ENCODE assay signal across 20 cellular contexts in the genomic region with DNA sequence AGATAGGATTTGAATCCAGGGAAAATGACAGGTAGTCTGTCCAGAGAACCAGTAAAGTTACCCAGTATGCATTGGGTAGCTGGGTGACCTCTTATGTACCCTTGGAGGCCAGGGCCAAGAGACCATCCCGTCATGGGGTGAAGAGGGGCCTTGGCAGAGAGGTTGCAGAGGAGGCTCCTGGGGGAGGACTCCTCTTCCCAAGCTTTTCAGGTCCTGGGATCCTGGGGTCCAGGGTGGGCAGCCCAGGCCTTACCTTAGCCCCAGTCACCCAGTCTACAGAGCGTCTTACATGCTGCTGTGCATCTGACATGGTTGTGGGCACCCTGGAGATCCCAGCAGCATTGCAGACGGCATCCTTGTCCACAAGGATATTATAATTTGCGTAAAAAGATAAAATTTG. TPM values are rescaled to one million over a fixed set of nuclear protein-coding genes. Genes with fewer than 3 reads are reported as not detected.
DNase-seq lines count a peak whose midpoint lies in the region; ATAC-seq, FAIRE-seq and TF ChIP-seq lines count a peak whose summit lies in the region.
"Had no signal": no experiment of that assay in that cellular context is flagged by ENCODE, and none has a peak within 500 bp of the region (broad histone marks: within the 10 kb centered on the region; RNA-seq: fewer than 3 reads in every experiment).

No MANE protein-coding gene starts in this region.

- H3K27me3 Mint-ChIP-seq in activated CD4-positive, alpha-beta T cell treated with anti-CD3 and anti-CD28 coated beads, Interleukin-2, amount 10 ng/mL, durations not matched to agents 24 days and 14 days = no peaks in the 10 kb centered on the region

- H2AK5ac ChIP-seq in mesenchymal stem cell (ENCODE audit: low read length, severe bottlenecking) = no peak overlapping the region

- H3K36me3 ChIP-seq in KMS-11 (ENCODE audit: insufficient read depth) (no peaks in the 10 kb centered on the region), GM12878 (ENCODE audit: control insufficient read depth in 2 of 2, insufficient read depth in 2 of 2, low read length in 1 of 2) (peaks cover 0 to 10% of the 10 kb centered on the region in 2 experiments; a peak in 3 of 4 replicates), mesenchymal stem cell (ENCODE audit: control insufficient read depth in 1 of 2, insufficient read depth in 2 of 2, low read depth in 1 of 2, low read length in 2 of 2) (peaks cover 26 to 43% of the 10 kb centered on the region in 2 experiments)
- H3K36me3 ChIP-seq: uterus had no signal

- in situ Hi-C loops in GM12878 (cut with MboI) = no loop called here

- no peak overlapping the region for H3K23ac ChIP-seq in mesenchymal stem cell (ENCODE audit: low read length in 2 of 2)

- no peak overlapping the region for H2BK15ac ChIP-seq in mesenchymal stem cell (ENCODE audit: low read depth, poor library complexity, severe bottlenecking)

- BruUV-seq in GM12878 (replicated peaks; lab: Mats Ljungman, UMichigan) = TSS peak; percentile 32

- H3K9me3 ChIP-seq in GM12878 (replicated peaks; ENCODE audit: control insufficient read depth, insufficient read depth, low read length) (no peaks in the 10 kb centered on the region), mesenchymal stem cell (ENCODE audit: control insufficient read depth, low read length) (no peaks in the 10 kb centered on the region)
- H3K9me3 ChIP-seq: stomach, uterus had no signal

- H3K9ac ChIP-seq in KMS-11 (peak overlapping the region; percentile 0; the same call in 1 of the 2 replicates), GM12878 (ENCODE audit: control insufficient read depth, insufficient read depth, low read length) (peak overlapping the region; percentile 45), mesenchymal stem cell (ENCODE audit: low read length) (no peak overlapping the region)
- H3K9ac ChIP-seq: neural progenitor cell had no signal

- H4K20me1 ChIP-seq in KMS-11 (ENCODE audit: insufficient read depth) (no peaks in the 10 kb centered on the region), GM12878 (ENCODE audit: control insufficient read depth, insufficient read depth) (no peaks in the 10 kb centered on the region)

- POLR2A ChIA-PET in GM12878 (lab: Charles Lee) = interaction anchor here (0.8 to 4.9 kb wide), 7 partner anchors 14 to 132 kb away, joined by 3 to 84 read pairs (median 12); partner anchors contain the start of genes PMF1, SEMA4A and SMG5

- WGBS in GM12878 (ENCODE audit: insufficient coverage, insufficient replicate concordance, low lambda C conversion rate, missing lambda C conversion rate) = 79% methylated on average over 4 of the region's 4 CpGs
- WGBS in mesenchymal stem cell = 96% methylated on average over 4 of the region's 4 CpGs

- H3K18ac ChIP-seq in mesenchymal stem cell (ENCODE audit: low read depth in 1 of 2, low read length in 2 of 2) = no peak overlapping the region

- peaks cover 8% of the 10 kb centered on the region for H3K79me1 ChIP-seq in mesenchymal stem cell (replicated peaks; ENCODE audit: low read length, poor library complexity, severe bottlenecking)

- SMC1A ChIA-PET in GM12878 (lab: Charles Lee; ENCODE audit: uncharacterized antibody, unreplicated experiment) = interaction anchor here (0.6 to 14.3 kb wide), 12 partner anchors 9 to 250 kb away, joined by 3 to 411 read pairs (median 5); partner anchors contain the start of genes SEMA4A and SMG5

- H3K4me2 ChIP-seq in KMS-11 = peak overlapping the region; percentile 50
- H3K4me2 ChIP-seq in GM12878 (ENCODE audit: control insufficient read depth, insufficient read depth) = peak overlapping the region; percentile 83
- no peak overlapping the region for H3K4me2 ChIP-seq in mesenchymal stem cell (ENCODE audit: low read length, poor library complexity, severe bottlenecking)
- H3K4me2 ChIP-seq: neural progenitor cell had no signal

- H2AFZ ChIP-seq in KMS-11 (ENCODE audit: low read depth) (no peak overlapping the region), GM12878 (ENCODE audit: control insufficient read depth, low read depth, low read length) (no peak overlapping the region), mesenchymal stem cell (ENCODE audit: low read depth, low read length) (no peak overlapping the region)
- H2AFZ ChIP-seq: neural progenitor cell had no signal

- no peak for TF ChIP-seq CTCF in KMS-11 (conservative IDR thresholded peaks at IDR 0.05; ENCODE audit: low read depth, low read length)
- TF ChIP-seq CTCF in GM12878 (IDR thresholded peaks at IDR 0.05 in 2 of 3, conservative IDR thresholded peaks at IDR 0.05 in 1 of 3; ENCODE audit: control insufficient read depth in 2 of 3, extremely low read depth in 1 of 3, insufficient read depth in 1 of 3, low read depth in 3 of 3, low read length in 3 of 3) = no peak

- H3K4me1 ChIP-seq in KMS-11 (ENCODE audit: low read depth, poor library complexity, severe bottlenecking) (peaks cover 95% of the 10 kb centered on the region), GM12878 (ENCODE audit: control insufficient read depth, insufficient read depth, low read length) (peaks cover 24% of the 10 kb centered on the region), mesenchymal stem cell (ENCODE audit: control insufficient read depth, insufficient read depth, low read depth, low read length) (peaks cover 14% of the 10 kb centered on the region)
- H3K4me1 ChIP-seq: neural progenitor cell, uterus had no signal

- ATAC-seq in GM19395 (IDR thresholded peaks at IDR 0.05; ENCODE audit: unreplicated experiment) = peak; percentile 7
- ATAC-seq in GM12878 = peak; percentile 18
- ATAC-seq: HepG2 had no signal

- no peak for FAIRE-seq in GM12878 (lab: Jason Lieb, UNC)
- FAIRE-seq: A204.1, HepG2 had no signal

- no peak; the same call in 1 of the 2 replicates for TF ChIP-seq POLR2A in GM12878 (IDR thresholded peaks at IDR 0.05; ENCODE audit: low read depth, low read length)

- H3K27ac ChIP-seq in KMS-11 (peak overlapping the region; percentile 49), GM12878 (ENCODE audit: control insufficient read depth, insufficient read depth) (peak overlapping the region; percentile 98), mesenchymal stem cell (ENCODE audit: low read length, poor library complexity, severe bottlenecking) (no peak overlapping the region)
- H3K27ac ChIP-seq: neural progenitor cell, uterus had no signal

- no peak for DNase-seq in activated CD4-positive, alpha-beta T cell treated with anti-CD3 and anti-CD28 coated beads, Interleukin-2, amount 10 ng/mL, durations not matched to agents 24 days and 14 days
- no peak for DNase-seq in activated CD4-positive, alpha-beta T cell treated with anti-CD3 and anti-CD28 coated beads for 1 hour
- DNase-seq in GM12878 (ENCODE audit: low read depth, low spot score) (no peak), mesenchymal stem cell (no peak), DMS79 treated with DMSO at 0.1 percent for 48 hours (lab: John Stamatoyannopoulos, UW) (no peak)
- no peak for DNase-seq in stimulated activated CD4-positive, alpha-beta T cell treated with anti-CD3 and anti-CD28 coated beads, Interleukin-4, amount 100 ng/mL, for 24 hours
- DNase-seq: activated CD4-positive, alpha-beta T cell treated with anti-CD3 and anti-CD28 coated beads for 48 hours; C1 segment of cervical spinal cord; midbrain; NCI-H2029; NCI-H510A; SIG-M5; stomach; uterus had no signal

- no peak overlapping the region for H3K4ac ChIP-seq in mesenchymal stem cell (ENCODE audit: low read depth in 1 of 2, low read length in 2 of 2)

- peaks cover 41% of the 10 kb centered on the region for H3K4me1 Mint-ChIP-seq in activated CD4-positive, alpha-beta T cell treated with anti-CD3 and anti-CD28 coated beads, Interleukin-2, amount 10 ng/mL, durations not matched to agents 24 days and 14 days

- no peak overlapping the region for H3K4me3 Mint-ChIP-seq in activated CD4-positive, alpha-beta T cell treated with anti-CD3 and anti-CD28 coated beads, Interleukin-2, amount 10 ng/mL, durations not matched to agents 24 days and 14 days
- H3K4me3 Mint-ChIP-seq: neural progenitor cell had no signal

- H4K91ac ChIP-seq in mesenchymal stem cell (ENCODE audit: low read length) = no peak overlapping the region

- intact Hi-C loops in activated CD4-positive, alpha-beta T cell treated with anti-CD3 and anti-CD28 coated beads, Interleukin-2, amount 10 ng/mL, durations not matched to agents 24 days and 14 days (cut with micrococcal nuclease) = no loop called here
- intact Hi-C loops in GM12878 (cut with micrococcal nuclease; ENCODE audit: unreplicated experiment) = no loop called here

- H3K4me3 ChIP-seq in KMS-11 (IDR thresholded peaks at IDR 0.05; ENCODE audit: insufficient read depth, low read depth, low read length) = peak overlapping the region; percentile 71
- H3K4me3 ChIP-seq in GM12878 = 0 out of 2 replicates have a peak overlapping the region, but pooled peaks have one; percentile 12
- no peak overlapping the region for H3K4me3 ChIP-seq in mesenchymal stem cell (ENCODE audit: insufficient read depth in 1 of 2, low read depth in 1 of 2, low read length in 2 of 2)
- H3K4me3 ChIP-seq: neural progenitor cell, stomach, uterus had no signal

- H3K36me3 Mint-ChIP-seq in activated CD4-positive, alpha-beta T cell treated with anti-CD3 and anti-CD28 coated beads, Interleukin-2, amount 10 ng/mL, durations not matched to agents 24 days and 14 days (ENCODE audit: low read depth) = peaks cover 38% of the 10 kb centered on the region

- no peak for TF ChIP-seq EP300 in GM12878 (IDR thresholded peaks at IDR 0.05; ENCODE audit: borderline replicate concordance in 1 of 2, control insufficient read depth in 1 of 2, low read depth in 2 of 2, low read length in 2 of 2)

- no peak overlapping the region for H4K8ac ChIP-seq in mesenchymal stem cell (ENCODE audit: low read length)

- H3K79me2 ChIP-seq in KMS-11 (ENCODE audit: insufficient read depth, low read depth) (no peaks in the 10 kb centered on the region), GM12878 (ENCODE audit: control insufficient read depth, insufficient read depth, low read length) (no peaks in the 10 kb centered on the region)

- CTCF ChIA-PET in GM12878 (lab: Yijun Ruan, JAX) = interaction anchor here (0.6 to 14.2 kb wide), 15 partner anchors 28 to 399 kb away, joined by 3 to 502 read pairs (median 15); partner anchors contain the start of gene SEMA4A

- no peak overlapping the region for H3K14ac ChIP-seq in mesenchymal stem cell (ENCODE audit: low read length in 2 of 2)

- H2BK5ac ChIP-seq in mesenchymal stem cell (ENCODE audit: low read depth, low read length, poor library complexity, severe bottlenecking) = no peak overlapping the region

- RAD21 ChIA-PET in GM12878 (lab: Charles Lee; ENCODE audit: unreplicated experiment) = interaction anchor here (1.2 to 10.0 kb wide), 8 partner anchors 27 to 129 kb away, joined by 5 to 361 read pairs (median 34); partner anchors contain the start of genes SEMA4A, SLC25A44 and SMG5

- no peaks in the 10 kb centered on the region for H3K9me3 Mint-ChIP-seq in activated CD4-positive, alpha-beta T cell treated with anti-CD3 and anti-CD28 coated beads, Interleukin-2, amount 10 ng/mL, durations not matched to agents 24 days and 14 days
- H3K9me3 Mint-ChIP-seq: neural progenitor cell had no signal

- TF ChIP-seq RAD21 in GM12878 (IDR thresholded peaks at IDR 0.05; ENCODE audit: insufficient read depth, low read depth, low read length) = no peak

- H3K27me3 ChIP-seq in KMS-11 (ENCODE audit: insufficient read depth, low read depth) (no peaks in the 10 kb centered on the region), GM12878 (replicated peaks in 1 of 2; ENCODE audit: control insufficient read depth in 2 of 2, insufficient read depth in 2 of 2, low read length in 1 of 2) (no peaks in the 10 kb centered on the region), mesenchymal stem cell (ENCODE audit: control insufficient read depth in 1 of 2, insufficient read depth in 1 of 2, low read length in 2 of 2) (no peaks in the 10 kb centered on the region)
- H3K27me3 ChIP-seq: neural progenitor cell, stomach, uterus had no signal

- H2BK120ac ChIP-seq in mesenchymal stem cell (ENCODE audit: low read depth, low read length) = no peak overlapping the region

- no peak overlapping the region for H2BK12ac ChIP-seq in mesenchymal stem cell (ENCODE audit: low read length in 2 of 2)

- H3K27ac Mint-ChIP-seq in activated CD4-positive, alpha-beta T cell treated with anti-CD3 and anti-CD28 coated beads, Interleukin-2, amount 10 ng/mL, durations not matched to agents 24 days and 14 days = peak overlapping the region; percentile 90
- H3K27ac Mint-ChIP-seq: neural progenitor cell had no signal

RNA-seq across cellular contexts. Expression of gene PMF1, which starts 14.0 kb away (rescaled TPM):
- total RNA-seq in activated CD4-positive, alpha-beta T cell treated with anti-CD3 and anti-CD28 coated beads, Interleukin-2, amount 10 ng/mL, durations not matched to agents 24 days and 14 days = 107 and 113 TPM in 2 replicates
- total RNA-seq in GM12878 (2013; cell fraction: nucleolus; rRNA removed) = 23.6 and 24.0 TPM in 2 replicates
- 70.8 and 72.4 TPM in 2 replicates for total RNA-seq in GM12878 (2014; rRNA removed)
- 52.8 and 60.1 TPM in 2 replicates for total RNA-seq in GM12878 (2014; rRNA removed; fragmentation: Illumina TruSeq; extraction: Trizol)
- total RNA-seq in GM12878 (2021) = 63.7 and 68.4 TPM in 2 replicates
- 34.3 TPM for polyA plus RNA-seq in GM12878 (2011; ENCODE audit: low read depth)
- polyA plus RNA-seq in GM12878 (2011; rRNA removed) = 39.9 and 52.8 TPM in 2 replicates
- polyA plus RNA-seq in GM12878 (2011; cell fraction: cytosol; rRNA removed) = 98.3 and 110 TPM in 2 replicates
- 47.2 and 59.4 TPM in 2 replicates for polyA plus RNA-seq in GM12878 (2011; cell fraction: nucleus; rRNA removed)
- polyA plus RNA-seq in GM12878 (2012) = 42.0 and 52.6 TPM in 2 replicates
- 62.4 and 72.7 TPM in 2 replicates for polyA plus RNA-seq in GM12878 (2014; fragmentation: Illumina TruSeq; extraction: Trizol)
- 10 to 100 TPM in 1 of 2 experiments, 1 to 10 TPM in 1; 6.7 to 17.6 TPM for polyA plus RNA-seq in GM12878 (2014; fragmentation: Nextera tagmentation; extraction: Ambion mirVana)
- polyA plus RNA-seq in GM12878 (2014; rRNA removed) = 81.0 and 81.7 TPM in 2 replicates
- 100 to 1,000 TPM in 1 of 2 experiments, 10 to 100 TPM in 1; 97.8 to 105 TPM for polyA plus RNA-seq in GM12878 (2016; fragmentation: Nextera tagmentation; extraction: Ambion mirVana)
- polyA minus RNA-seq in GM12878 (2011; rRNA and poly(A)+ RNA removed) = 20.9 and 31.2 TPM in 2 replicates
- polyA minus RNA-seq in GM12878 (2011; cell fraction: cytosol; rRNA and poly(A)+ RNA removed) = 10.0 and 11.7 TPM in 2 replicates
- 4.7 and 10.7 TPM in 2 replicates for polyA minus RNA-seq in GM12878 (2011; cell fraction: nucleus; rRNA and poly(A)+ RNA removed)
- polyA plus RNA-seq in mesenchymal stem cell (2013, experiment 1 of 2) = 43.5 TPM
- 45.8 TPM for polyA plus RNA-seq in mesenchymal stem cell (2013, experiment 2 of 2)

RNA-seq across cellular contexts. Expression of gene BGLAP, which starts 15.2 kb away (rescaled TPM):
- 1.9 and 2.3 TPM in 2 replicates for total RNA-seq in activated CD4-positive, alpha-beta T cell treated with anti-CD3 and anti-CD28 coated beads, Interleukin-2, amount 10 ng/mL, durations not matched to agents 24 days and 14 days
- 2.5 and 2.7 TPM in 2 replicates for total RNA-seq in GM12878 (2013; cell fraction: nucleolus; rRNA removed)
- total RNA-seq in GM12878 (2014; rRNA removed) = 0.54 and 1.8 TPM in 2 replicates
- 0.40 TPM in 1 of 2 replicates, not detected in the other for total RNA-seq in GM12878 (2014; rRNA removed; fragmentation: Illumina TruSeq; extraction: Trizol)
- total RNA-seq in GM12878 (2021) = 0.40 and 0.74 TPM in 2 replicates
- 0.45 TPM for polyA plus RNA-seq in GM12878 (2011; ENCODE audit: low read depth)
- 0.23 TPM in 1 of 2 replicates, not detected in the other for polyA plus RNA-seq in GM12878 (2011; rRNA removed)
- 0.21 and 0.67 TPM in 2 replicates for polyA plus RNA-seq in GM12878 (2011; cell fraction: cytosol; rRNA removed)
- 1.9 and 2.8 TPM in 2 replicates for polyA plus RNA-seq in GM12878 (2011; cell fraction: nucleus; rRNA removed)
- 0.45 and 0.77 TPM in 2 replicates for polyA plus RNA-seq in GM12878 (2012)
- polyA plus RNA-seq in GM12878 (2014; fragmentation: Illumina TruSeq; extraction: Trizol) = not detected in 2 replicates
- not detected for polyA plus RNA-seq in GM12878 (2014; fragmentation: Nextera tagmentation; extraction: Ambion mirVana)
- polyA plus RNA-seq in GM12878 (2014; rRNA removed) = 0.69 and 1.3 TPM in 2 replicates
- under 1 TPM; 0.20 to 0.40 TPM for polyA plus RNA-seq in GM12878 (2016; fragmentation: Nextera tagmentation; extraction: Ambion mirVana)
- polyA minus RNA-seq in GM12878 (2011; rRNA and poly(A)+ RNA removed) = not detected in 2 replicates
- polyA minus RNA-seq in GM12878 (2011; cell fraction: cytosol; rRNA and poly(A)+ RNA removed) = not detected in 2 replicates
- polyA minus RNA-seq in GM12878 (2011; cell fraction: nucleus; rRNA and poly(A)+ RNA removed) = 1.3 and 2.6 TPM in 2 replicates
- 0.29 TPM for polyA plus RNA-seq in mesenchymal stem cell (2013, experiment 1 of 2)
- polyA plus RNA-seq in mesenchymal stem cell (2013, experiment 2 of 2) = 0.04 TPM
- total RNA-seq: fibroblast of villous mesenchyme, stomach had no signal

RNA-seq across cellular contexts. Expression of gene PAQR6, which starts 21.1 kb away (rescaled TPM):
- 4.2 and 4.6 TPM in 2 replicates for total RNA-seq in activated CD4-positive, alpha-beta T cell treated with anti-CD3 and anti-CD28 coated beads, Interleukin-2, amount 10 ng/mL, durations not matched to agents 24 days and 14 days
- 7.9 and 12.4 TPM in 2 replicates for total RNA-seq in GM12878 (2013; cell fraction: nucleolus; rRNA removed)
- total RNA-seq in GM12878 (2014; rRNA removed) (2.3 and 2.9 TPM in 2 replicates), GM12878 (2014; rRNA removed; fragmentation: Illumina TruSeq; extraction: Trizol) (0.98 and 1.1 TPM in 2 replicates), GM12878 (2021) (2.6 and 3.5 TPM in 2 replicates)
- 2.2 TPM for polyA plus RNA-seq in GM12878 (2011; ENCODE audit: low read depth)
- polyA plus RNA-seq in GM12878 (2011; rRNA removed) (1.8 and 2.4 TPM in 2 replicates), GM12878 (2014; fragmentation: Illumina TruSeq; extraction: Trizol) (1.0 and 1.3 TPM in 2 replicates), GM12878 (2014; fragmentation: Nextera tagmentation; extraction: Ambion mirVana) (under 1 TPM; 0.42 to 0.73 TPM), GM12878 (2014; rRNA removed) (4.5 and 5.1 TPM in 2 replicates), GM12878 (2016; fragmentation: Nextera tagmentation; extraction: Ambion mirVana) (1 to 10 TPM in 1 of 2 experiments, under 1 TPM in 1; 0.77 to 1.3 TPM)
- polyA plus RNA-seq in GM12878 (2011; cell fraction: cytosol; rRNA removed) = 2.2 and 3.4 TPM in 2 replicates
- polyA plus RNA-seq in GM12878 (2011; cell fraction: nucleus; rRNA removed) = 31.9 and 41.6 TPM in 2 replicates
- polyA plus RNA-seq in GM12878 (2012) = 4.3 and 5.0 TPM in 2 replicates
- polyA minus RNA-seq in GM12878 (2011; rRNA and poly(A)+ RNA removed) = 0.29 and 0.46 TPM in 2 replicates
- not detected in 2 replicates for polyA minus RNA-seq in GM12878 (2011; cell fraction: cytosol; rRNA and poly(A)+ RNA removed)
- polyA minus RNA-seq in GM12878 (2011; cell fraction: nucleus; rRNA and poly(A)+ RNA removed) = 1.5 and 3.1 TPM in 2 replicates
- 3.5 TPM for polyA plus RNA-seq in mesenchymal stem cell (2013, experiment 1 of 2)
- 2.6 TPM for polyA plus RNA-seq in mesenchymal stem cell (2013, experiment 2 of 2)

RNA-seq across cellular contexts. Expression of gene SLC25A44, which starts 32.9 kb away (rescaled TPM):
- total RNA-seq in activated CD4-positive, alpha-beta T cell treated with anti-CD3 and anti-CD28 coated beads, Interleukin-2, amount 10 ng/mL, durations not matched to agents 24 days and 14 days = 61.0 and 67.9 TPM in 2 replicates
- 29.0 and 32.4 TPM in 2 replicates for total RNA-seq in GM12878 (2013; cell fraction: nucleolus; rRNA removed)
- total RNA-seq in GM12878 (2014; rRNA removed) (22.4 and 25.6 TPM in 2 replicates), GM12878 (2014; rRNA removed; fragmentation: Illumina TruSeq; extraction: Trizol) (21.1 TPM in 2 replicates), GM12878 (2021) (28.7 and 37.7 TPM in 2 replicates)
- polyA plus RNA-seq in GM12878 (2011; ENCODE audit: low read depth) = 12.3 TPM
- polyA plus RNA-seq in GM12878 (2011; rRNA removed) (22.2 and 36.3 TPM in 2 replicates), GM12878 (2014; fragmentation: Illumina TruSeq; extraction: Trizol) (36.5 and 43.3 TPM in 2 replicates), GM12878 (2014; fragmentation: Nextera tagmentation; extraction: Ambion mirVana) (1 to 10 TPM; 7.1 to 9.2 TPM), GM12878 (2014; rRNA removed) (28.3 and 29.9 TPM in 2 replicates), GM12878 (2016; fragmentation: Nextera tagmentation; extraction: Ambion mirVana) (10 to 100 TPM; 32.5 to 35.8 TPM)
- polyA plus RNA-seq in GM12878 (2011; cell fraction: cytosol; rRNA removed) = 37.9 and 40.4 TPM in 2 replicates
- polyA plus RNA-seq in GM12878 (2011; cell fraction: nucleus; rRNA removed) = 21.2 and 21.6 TPM in 2 replicates
- 12.9 and 17.2 TPM in 2 replicates for polyA plus RNA-seq in GM12878 (2012)
- 39.0 and 49.8 TPM in 2 replicates for polyA minus RNA-seq in GM12878 (2011; rRNA and poly(A)+ RNA removed)
- polyA minus RNA-seq in GM12878 (2011; cell fraction: cytosol; rRNA and poly(A)+ RNA removed) = 10.4 and 12.9 TPM in 2 replicates
- 7.4 and 13.0 TPM in 2 replicates for polyA minus RNA-seq in GM12878 (2011; cell fraction: nucleus; rRNA and poly(A)+ RNA removed)
- 21.8 TPM for polyA plus RNA-seq in mesenchymal stem cell (2013, experiment 1 of 2)
- 20.8 TPM for polyA plus RNA-seq in mesenchymal stem cell (2013, experiment 2 of 2)

RNA-seq across cellular contexts. Expression of gene SMG5, which starts 55.8 kb away (rescaled TPM):
- total RNA-seq in activated CD4-positive, alpha-beta T cell treated with anti-CD3 and anti-CD28 coated beads, Interleukin-2, amount 10 ng/mL, durations not matched to agents 24 days and 14 days = 93.8 and 95.8 TPM in 2 replicates
- total RNA-seq in GM12878 (2013; cell fraction: nucleolus; rRNA removed) = 166 and 207 TPM in 2 replicates
- total RNA-seq in GM12878 (2014; rRNA removed) (51.0 and 57.3 TPM in 2 replicates), GM12878 (2014; rRNA removed; fragmentation: Illumina TruSeq; extraction: Trizol) (30.4 and 32.4 TPM in 2 replicates), GM12878 (2021) (54.6 and 61.5 TPM in 2 replicates)
- 19.6 TPM for polyA plus RNA-seq in GM12878 (2011; ENCODE audit: low read depth)
- polyA plus RNA-seq in GM12878 (2011; rRNA removed) (17.7 and 27.7 TPM in 2 replicates), GM12878 (2014; fragmentation: Illumina TruSeq; extraction: Trizol) (27.8 and 45.7 TPM in 2 replicates), GM12878 (2014; fragmentation: Nextera tagmentation; extraction: Ambion mirVana) (1 to 10 TPM in 1 of 2 experiments, under 1 TPM in 1; 0.76 to 1.9 TPM), GM12878 (2014; rRNA removed) (54.0 and 54.8 TPM in 2 replicates), GM12878 (2016; fragmentation: Nextera tagmentation; extraction: Ambion mirVana) (10 to 100 TPM; 51.9 to 55.9 TPM)
- 28.8 and 32.9 TPM in 2 replicates for polyA plus RNA-seq in GM12878 (2011; cell fraction: cytosol; rRNA removed)
- 179 and 188 TPM in 2 replicates for polyA plus RNA-seq in GM12878 (2011; cell fraction: nucleus; rRNA removed)
- polyA plus RNA-seq in GM12878 (2012) = 35.5 and 35.6 TPM in 2 replicates
- polyA minus RNA-seq in GM12878 (2011; rRNA and poly(A)+ RNA removed) = 23.0 and 30.5 TPM in 2 replicates
- 7.8 and 9.4 TPM in 2 replicates for polyA minus RNA-seq in GM12878 (2011; cell fraction: cytosol; rRNA and poly(A)+ RNA removed)
- 25.3 and 33.9 TPM in 2 replicates for polyA minus RNA-seq in GM12878 (2011; cell fraction: nucleus; rRNA and poly(A)+ RNA removed)
- polyA plus RNA-seq in mesenchymal stem cell (2013, experiment 1 of 2) = 27.9 TPM
- 28.1 TPM for polyA plus RNA-seq in mesenchymal stem cell (2013, experiment 2 of 2)

Comparison
In these comparisons a context has a peak if more than half of its experiments do, and no peak if none do; other contexts are left out.
1. H3K4me3 ChIP-seq: peak in KMS-11 (single experiment) and GM12878 (single experiment); none in mesenchymal stem cell (0 of 2).